In genomic region chrX:140697618-140698017, GRCh38 we compare ENCODE assay signal across 17 cellular contexts. TPM values are rescaled to one million over a fixed set of nuclear protein-coding genes. Genes with fewer than 3 reads are reported as not detected.
DNase-seq lines count a peak whose midpoint lies in the region; ATAC-seq and TF ChIP-seq lines count a peak whose summit lies in the region.
"Had no signal": no experiment of that assay in that cellular context is flagged by ENCODE, and none has a peak within 500 bp of the region (broad histone marks: within the 10 kb centered on the region; RNA-seq: fewer than 3 reads in every experiment).

No MANE protein-coding gene starts in this region.

- no peak overlapping the region for H3K4me2 ChIP-seq in GM23338

- ATAC-seq in GM23338: no peak
- no peak for ATAC-seq in Panc1
- ATAC-seq in right lobe of liver: no peak
- no peak for ATAC-seq in left lung
- ATAC-seq in HG03095 (IDR thresholded peaks at IDR 0.05; ENCODE audit: unreplicated experiment): no peak
- ATAC-seq: effector memory CD8-positive, alpha-beta T cell; stimulated activated naive CD8-positive, alpha-beta T cell treated with anti-CD3 and anti-CD28 coated beads, Interleukin-15, amount 100 ng/mL, for 72 hours had no signal

- CTCF ChIA-PET in AG04450 (lab: Charles Lee) (no interaction called here), Panc1 (lab: Charles Lee) (no interaction called here)

- BruUV-seq in Panc1 (replicated peaks; lab: Mats Ljungman, UMichigan): no TSS peak

- no peak for TF ChIP-seq POLR2A in right lobe of liver (IDR thresholded peaks at IDR 0.05)

- in situ Hi-C loops in Panc1 (cut with HindIII; ENCODE audit: low pct_unique_long_range_greater_than_20kb, low sequenced_read_pairs): no loop called here

- peaks cover 1% of the 10 kb centered on the region for H3K27me3 Mint-ChIP-seq in GM23338 (ENCODE audit: insufficient read depth, low read depth, poor library complexity)
- no peaks in the 10 kb centered on the region for H3K27me3 Mint-ChIP-seq in activated T-helper 1 cell treated with anti-CD3 and anti-CD28 coated beads, Interleukin-12 subunit alpha, Interleukin-12 subunit beta, Interleukin-2, Interleukin-4 antibody, amounts not matched to agents 30 ng/mL and 10 ng/mL and 1 ng/mL, durations not matched to agents 14 hours and 24 hours and 36 hours (ENCODE audit: insufficient read depth)
- H3K27me3 Mint-ChIP-seq: activated naive CD8-positive, alpha-beta T cell; effector memory CD8-positive, alpha-beta T cell; stimulated activated naive CD8-positive, alpha-beta T cell treated with anti-CD3 and anti-CD28 coated beads, Interleukin-15, amount 100 ng/mL, for 72 hours had no signal

- H3K4me3 ChIP-seq in AG04450 (ENCODE audit: low read depth, low read length) (no peak overlapping the region), GM23338 (no peak overlapping the region), Panc1 (ENCODE audit: low read depth in 2 of 2, low read length in 2 of 2) (no peak overlapping the region), right lobe of liver (no peak overlapping the region), left lung (no peak overlapping the region)
- H3K4me3 ChIP-seq: left ventricle myocardium inferior, prostate gland had no signal

- H3K27me3 ChIP-seq in AG04450 (ENCODE audit: control insufficient read depth, insufficient read depth, low read length): no peaks in the 10 kb centered on the region
- H3K27me3 ChIP-seq in GM23338 (ENCODE audit: insufficient read depth): no peaks in the 10 kb centered on the region
- no peaks in the 10 kb centered on the region for H3K27me3 ChIP-seq in Panc1 (ENCODE audit: control insufficient read depth, insufficient read depth, low read length)
- H3K27me3 ChIP-seq in right lobe of liver: no peaks in the 10 kb centered on the region
- H3K27me3 ChIP-seq in left lung: no peaks in the 10 kb centered on the region

- H2AFZ ChIP-seq in GM23338: no peak overlapping the region

- 42% methylated on average over 3 of the region's 3 CpGs for WGBS in right lobe of liver (ENCODE audit: insufficient coverage, low coverage, low lambda C conversion rate, missing lambda C conversion rate)

- intact Hi-C loops in Panc1 (cut with micrococcal nuclease; ENCODE audit: unreplicated experiment): no loop called here
- intact Hi-C loops in right lobe of liver (cut with DNase I): no loop called here
- intact Hi-C loops in left lung (cut with DNase I): no loop called here
- intact Hi-C loops in activated T-helper 1 cell treated with anti-CD3 and anti-CD28 coated beads, Interleukin-12 subunit alpha, Interleukin-12 subunit beta, Interleukin-2, Interleukin-4 antibody, amounts not matched to agents 30 ng/mL and 10 ng/mL and 1 ng/mL, durations not matched to agents 14 hours and 24 hours and 36 hours (cut with micrococcal nuclease): no loop called here

- no peaks in the 10 kb centered on the region for H3K79me2 ChIP-seq in GM23338 (replicated peaks; ENCODE audit: insufficient read depth)

- H3K36me3 ChIP-seq in GM23338 (ENCODE audit: insufficient read depth) (no peaks in the 10 kb centered on the region), Panc1 (ENCODE audit: control insufficient read depth, insufficient read depth, low read length) (no peaks in the 10 kb centered on the region), right lobe of liver (no peaks in the 10 kb centered on the region), left lung (no peaks in the 10 kb centered on the region)
- H3K36me3 ChIP-seq: left ventricle myocardium inferior, prostate gland had no signal

- H3K36me3 Mint-ChIP-seq in GM23338 (ENCODE audit: low read depth): no peaks in the 10 kb centered on the region
- no peaks in the 10 kb centered on the region for H3K36me3 Mint-ChIP-seq in activated T-helper 1 cell treated with anti-CD3 and anti-CD28 coated beads, Interleukin-12 subunit alpha, Interleukin-12 subunit beta, Interleukin-2, Interleukin-4 antibody, amounts not matched to agents 30 ng/mL and 10 ng/mL and 1 ng/mL, durations not matched to agents 14 hours and 24 hours and 36 hours (ENCODE audit: low read depth)
- H3K36me3 Mint-ChIP-seq: activated naive CD8-positive, alpha-beta T cell had no signal

- H3K4me1 ChIP-seq in GM23338 (ENCODE audit: insufficient read depth): no peaks in the 10 kb centered on the region
- no peaks in the 10 kb centered on the region for H3K4me1 ChIP-seq in Panc1 (ENCODE audit: control insufficient read depth, insufficient read depth, low read length)
- no peaks in the 10 kb centered on the region for H3K4me1 ChIP-seq in right lobe of liver
- H3K4me1 ChIP-seq in left lung: no peaks in the 10 kb centered on the region
- H3K4me1 ChIP-seq: left ventricle myocardium inferior, prostate gland had no signal

- H3K9me3 ChIP-seq in AG04450 (ENCODE audit: control insufficient read depth, insufficient read depth, low read length): no peaks in the 10 kb centered on the region
- no peaks in the 10 kb centered on the region for H3K9me3 ChIP-seq in Panc1 (ENCODE audit: control insufficient read depth, insufficient read depth, low read depth, low read length)
- no peaks in the 10 kb centered on the region for H3K9me3 ChIP-seq in right lobe of liver
- no peaks in the 10 kb centered on the region for H3K9me3 ChIP-seq in left lung
- H3K9me3 ChIP-seq: left ventricle myocardium inferior, prostate gland had no signal

- no peaks in the 10 kb centered on the region for H3F3A ChIP-seq in GM23338 (replicated peaks; ENCODE audit: low read depth)

- no peak overlapping the region for H3K27ac Mint-ChIP-seq in GM23338
- H3K27ac Mint-ChIP-seq in activated T-helper 1 cell treated with anti-CD3 and anti-CD28 coated beads, Interleukin-12 subunit alpha, Interleukin-12 subunit beta, Interleukin-2, Interleukin-4 antibody, amounts not matched to agents 30 ng/mL and 10 ng/mL and 1 ng/mL, durations not matched to agents 14 hours and 24 hours and 36 hours: no peak overlapping the region
- H3K27ac Mint-ChIP-seq: activated naive CD8-positive, alpha-beta T cell; effector memory CD8-positive, alpha-beta T cell; stimulated activated naive CD8-positive, alpha-beta T cell treated with anti-CD3 and anti-CD28 coated beads, Interleukin-15, amount 100 ng/mL, for 72 hours had no signal

- no peaks in the 10 kb centered on the region for H3K9me2 ChIP-seq in GM23338 (ENCODE audit: insufficient read depth)

- DNase-seq in AG04450 (ENCODE audit: low read depth, low spot score): no peak
- peak; percentile 6 for DNase-seq in GM23338 (ENCODE audit: low spot score)
- no peak for DNase-seq in Panc1 (ENCODE audit: low read depth, low spot score)
- no peak for DNase-seq in right lobe of liver
- DNase-seq in left lung: no peak
- DNase-seq in activated T-helper 1 cell treated with anti-CD3 and anti-CD28 coated beads, Interleukin-12 subunit alpha, Interleukin-12 subunit beta, Interleukin-2, Interleukin-4 antibody, amounts not matched to agents 30 ng/mL and 10 ng/mL and 1 ng/mL, durations not matched to agents 14 hours and 24 hours and 36 hours (ENCODE audit: low spot score): no peak
- DNase-seq in GM03348 (ENCODE audit: low spot score): no peak
- DNase-seq: activated CD4-positive, alpha-beta T cell treated with anti-CD3 and anti-CD28 coated beads, Interleukin-2, amount 50 U/mL, for 1 hour; activated T-cell treated with anti-CD3 and anti-CD28 coated beads, Interleukin-2, amount 50 U/mL, for 1 hour; effector memory CD8-positive, alpha-beta T cell; GOT3; left ventricle myocardium inferior; NCI-H1092 treated with DMSO at 0.1 percent for 48 hours; stimulated activated naive CD8-positive, alpha-beta T cell treated with anti-CD3 and anti-CD28 coated beads, Interleukin-15, amount 100 ng/mL, for 72 hours had no signal

- H3K4me3 Mint-ChIP-seq in GM23338: no peak overlapping the region
- no peak overlapping the region for H3K4me3 Mint-ChIP-seq in activated T-helper 1 cell treated with anti-CD3 and anti-CD28 coated beads, Interleukin-12 subunit alpha, Interleukin-12 subunit beta, Interleukin-2, Interleukin-4 antibody, amounts not matched to agents 30 ng/mL and 10 ng/mL and 1 ng/mL, durations not matched to agents 14 hours and 24 hours and 36 hours
- H3K4me3 Mint-ChIP-seq: activated naive CD8-positive, alpha-beta T cell; effector memory CD8-positive, alpha-beta T cell; stimulated activated naive CD8-positive, alpha-beta T cell treated with anti-CD3 and anti-CD28 coated beads, Interleukin-15, amount 100 ng/mL, for 72 hours had no signal

- H4K20me1 ChIP-seq in GM23338 (replicated peaks; ENCODE audit: insufficient read depth): no peaks in the 10 kb centered on the region

- no peaks in the 10 kb centered on the region for H3K9me3 Mint-ChIP-seq in GM23338
- no peaks in the 10 kb centered on the region for H3K9me3 Mint-ChIP-seq in activated T-helper 1 cell treated with anti-CD3 and anti-CD28 coated beads, Interleukin-12 subunit alpha, Interleukin-12 subunit beta, Interleukin-2, Interleukin-4 antibody, amounts not matched to agents 30 ng/mL and 10 ng/mL and 1 ng/mL, durations not matched to agents 14 hours and 24 hours and 36 hours
- H3K9me3 Mint-ChIP-seq: stimulated activated naive CD8-positive, alpha-beta T cell treated with anti-CD3 and anti-CD28 coated beads, Interleukin-15, amount 100 ng/mL, for 72 hours had no signal

- no peaks in the 10 kb centered on the region for H3K4me1 Mint-ChIP-seq in GM23338
- no peaks in the 10 kb centered on the region for H3K4me1 Mint-ChIP-seq in activated T-helper 1 cell treated with anti-CD3 and anti-CD28 coated beads, Interleukin-12 subunit alpha, Interleukin-12 subunit beta, Interleukin-2, Interleukin-4 antibody, amounts not matched to agents 30 ng/mL and 10 ng/mL and 1 ng/mL, durations not matched to agents 14 hours and 24 hours and 36 hours (ENCODE audit: low read depth)
- H3K4me1 Mint-ChIP-seq: stimulated activated naive CD8-positive, alpha-beta T cell treated with anti-CD3 and anti-CD28 coated beads, Interleukin-15, amount 100 ng/mL, for 72 hours had no signal

- POLR2A ChIA-PET in AG04450 (lab: Yijun Ruan, JAX): no interaction called here
- POLR2A ChIA-PET in Panc1 (lab: Charles Lee): no interaction called here

- H3K27ac ChIP-seq in AG04450 (ENCODE audit: low read depth, low read length): no peak overlapping the region
- no peak overlapping the region for H3K27ac ChIP-seq in GM23338 (ENCODE audit: low read depth)
- H3K27ac ChIP-seq in Panc1 (ENCODE audit: low read length): no peak overlapping the region
- H3K27ac ChIP-seq in right lobe of liver: no peak overlapping the region
- no peak overlapping the region for H3K27ac ChIP-seq in left lung
- H3K27ac ChIP-seq: left ventricle myocardium inferior, prostate gland had no signal

- TF ChIP-seq CTCF in AG04450 (IDR thresholded peaks at IDR 0.05; ENCODE audit: low read depth, low read length) (0 out of 2 replicates have a peak, but pooled peaks have one; percentile 4), GM23338 (conservative IDR thresholded peaks at IDR 0.05; ENCODE audit: low read depth in 2 of 2) (peak; percentile 47 to 57; a peak in 3 of 4 replicates), Panc1 (IDR thresholded peaks at IDR 0.05) (peak; percentile 41), right lobe of liver (IDR thresholded peaks at IDR 0.05) (peak in 3 of 4 donors; percentile 22 to 39 (median 35)), left lung (IDR thresholded peaks at IDR 0.05) (no peak)

RNA-seq across cellular contexts. Expression of gene LINC00632, which starts 11.9 kb away (rescaled TPM):
- 69.9 and 73.6 TPM in 2 replicates for polyA plus RNA-seq in AG04450 (2011; rRNA removed)
- polyA minus RNA-seq in AG04450 (2011; rRNA and poly(A)+ RNA removed): 33.8 and 40.3 TPM in 2 replicates
- 10.9 and 23.5 TPM in 2 replicates for total RNA-seq in GM23338 (2014; rRNA removed; shearing (Covaris generic))
- polyA plus RNA-seq in GM23338 (2016; fragmentation: Nextera tagmentation; extraction: Ambion mirVana): 23.6 and 25.2 TPM in 2 replicates
- total RNA-seq in Panc1 (2021; ENCODE audit: unreplicated experiment): 0.13 TPM
- not detected for polyA plus RNA-seq in Panc1 (2012; ENCODE audit: insufficient read length)
- 1 to 10 TPM; 1.5 to 2.6 (median 2.1) TPM for total RNA-seq in right lobe of liver
- 100 to 1,000 TPM; 159 to 458 TPM for total RNA-seq in left lung
- total RNA-seq in activated T-helper 1 cell treated with anti-CD3 and anti-CD28 coated beads, Interleukin-12 subunit alpha, Interleukin-12 subunit beta, Interleukin-2, Interleukin-4 antibody, amounts not matched to agents 30 ng/mL and 10 ng/mL and 1 ng/mL, durations not matched to agents 14 hours and 24 hours and 36 hours: 3.3 and 4.1 TPM in 2 replicates

Comparison
In these comparisons a context has a peak if more than half of its experiments do, and no peak if none do; other contexts are left out.
1. CTCF ChIP-seq: peak in AG04450 (single experiment), GM23338 (2 of 2), Panc1 (single experiment) and right lobe of liver (3 of 4); none in left lung (0 of 2).